In genomic region chr20:49030954-49031619, GRCh38 we compare ENCODE assay signal across 1 cellular context.
A peak's percentile ranks its signal among the peaks of the same experiment; 100 is the strongest.
TF ChIP-seq lines count a peak whose summit lies in the region.

No MANE protein-coding gene starts in this region.

TF ChIP-seq in HEK293, 187 proteins besides CTCF, POLR2A, EP300 and RAD21 (continued from another document):
- TF ChIP-seq, protein P1, sequence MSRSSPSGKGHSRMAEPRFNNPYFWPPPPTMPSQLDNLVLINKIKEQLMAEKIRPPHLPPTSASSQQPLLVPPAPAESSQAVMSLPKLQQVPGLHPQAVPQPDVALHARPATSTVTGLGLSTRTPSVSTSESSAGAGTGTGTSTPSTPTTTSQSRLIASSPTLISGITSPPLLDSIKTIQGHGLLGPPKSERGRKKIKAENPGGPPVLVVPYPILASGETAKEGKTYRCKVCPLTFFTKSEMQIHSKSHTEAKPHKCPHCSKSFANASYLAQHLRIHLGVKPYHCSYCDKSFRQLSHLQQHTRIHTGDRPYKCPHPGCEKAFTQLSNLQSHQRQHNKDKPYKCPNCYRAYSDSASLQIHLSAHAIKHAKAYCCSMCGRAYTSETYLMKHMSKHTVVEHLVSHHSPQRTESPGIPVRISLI (tag by site-specific recombination; IDR thresholded peaks at IDR 0.05): 0 out of 2 replicates have a peak, but pooled peaks have one; percentile 25
- TF ChIP-seq HOXA7 (CRISPR knock-in tag; IDR thresholded peaks at IDR 0.05; ENCODE audit: borderline replicate concordance) (no peak), ZNF140 (tag by site-specific recombination; IDR thresholded peaks at IDR 0.05) (no peak), ZNF664 (tag by site-specific recombination; IDR thresholded peaks at IDR 0.05) (no peak), HOXD13 (CRISPR knock-in tag; IDR thresholded peaks at IDR 0.05; ENCODE audit: borderline replicate concordance) (no peak), MZF1 (tag by site-specific recombination; IDR thresholded peaks at IDR 0.05; ENCODE audit: borderline replicate concordance) (no peak), ZXDB (tag by site-specific recombination; IDR thresholded peaks at IDR 0.05) (no peak), PRDM1 (tag by site-specific recombination; IDR thresholded peaks at IDR 0.05) (no peak), GLIS1 (tag by site-specific recombination; IDR thresholded peaks at IDR 0.05) (peak; percentile 75), ZNF248 (tag by site-specific recombination; IDR thresholded peaks at IDR 0.05) (no peak), ZNF239 (tag by site-specific recombination; IDR thresholded peaks at IDR 0.05) (no peak)
